6 cellular contexts compared by ENCODE assay signal in the genomic region with DNA sequence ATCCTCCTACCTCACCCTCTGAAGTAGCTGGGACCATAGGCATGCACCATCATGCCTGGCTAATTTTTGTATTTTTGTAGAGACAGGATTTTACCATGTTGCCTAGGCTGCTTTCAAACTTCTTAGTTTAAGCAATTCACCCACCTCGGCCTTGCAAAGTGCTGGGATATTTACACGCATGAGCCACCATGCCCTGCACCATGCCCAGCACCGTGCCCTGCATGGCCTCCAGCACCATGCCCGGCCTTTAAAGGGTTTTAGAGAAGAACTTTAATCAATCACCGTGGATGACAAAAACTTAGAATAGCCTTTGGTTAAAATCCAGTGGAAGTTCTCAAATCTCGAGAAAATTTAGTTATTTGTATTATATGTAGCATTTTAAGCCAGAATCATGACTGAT.
DNase-seq lines count a peak whose midpoint lies in the region; ATAC-seq, FAIRE-seq and TF ChIP-seq lines count a peak whose summit lies in the region.
"Not testable (repeated sequence)": the region's sequence is repeated elsewhere in the genome, so short reads cannot be mapped to it uniquely, and the experiment has no call there.

No MANE protein-coding gene starts in this region.

- DNase-seq in RWPE2 (ENCODE audit: low spot score): peak; percentile 35
- peak; percentile 51 for DNase-seq in kidney
- DNase-seq in kidney tubule cell (ENCODE audit: low spot score): peak; percentile 3
- not testable (repeated sequence) for DNase-seq in mesendoderm
- peak; percentile 18 for DNase-seq in stimulated activated CD8-positive, alpha-beta memory T cell treated with anti-CD3 and anti-CD28 coated beads, Interleukin-4, amount 100 ng/mL, for 48 hours
- DNase-seq in testis: peak; percentile 15

- H3K18ac ChIP-seq in mesendoderm (ENCODE audit: low read length): not testable (repeated sequence)

- H3K79me2 ChIP-seq in mesendoderm (ENCODE audit: control insufficient read depth, insufficient read depth, low read length): not testable (repeated sequence)

- not testable (repeated sequence) for H3K9me3 ChIP-seq in RWPE2 (ENCODE audit: severe bottlenecking); kidney (ENCODE audit: control insufficient read depth in 1 of 2, low read length in 2 of 2); testis

- not testable (repeated sequence) for H3K27me3 ChIP-seq in RWPE2 (ENCODE audit: insufficient read depth, poor library complexity, severe bottlenecking); mesendoderm (ENCODE audit: insufficient read depth, low read length, poor library complexity); testis

- not testable (repeated sequence) for FAIRE-seq in kidney (lab: Jason Lieb, UNC)

- not testable (repeated sequence) for H2AK5ac ChIP-seq in mesendoderm (ENCODE audit: low read length)

- not testable (repeated sequence) for H4K5ac ChIP-seq in mesendoderm (ENCODE audit: low read length)

- WGBS in mesendoderm (ENCODE audit: extremely low coverage, insufficient coverage, low lambda C conversion rate): no CpG with 5 or more reads among the region's 6 CpGs
- WGBS in testis, 2 donors: 43 to 48% methylated on average over 6 of the region's 6 CpGs

- H3K4me3 ChIP-seq in RWPE2 (ENCODE audit: severe bottlenecking); kidney (ENCODE audit: low read length in 2 of 2); testis: not testable (repeated sequence)
- peak overlapping the region; percentile 1 for H3K4me3 ChIP-seq in mesendoderm (ENCODE audit: low read length)

- not testable (repeated sequence) for H4K8ac ChIP-seq in mesendoderm (ENCODE audit: low read depth, low read length)

- H3K79me1 ChIP-seq in mesendoderm (ENCODE audit: low read length): not testable (repeated sequence)

- ATAC-seq in RWPE2 (ENCODE audit: low read depth): not testable (repeated sequence)

- H3K27ac ChIP-seq in RWPE2 (ENCODE audit: poor library complexity, severe bottlenecking); kidney (ENCODE audit: low read depth in 2 of 2, low read length in 2 of 2); mesendoderm (ENCODE audit: low read depth, low read length); testis: not testable (repeated sequence)

- not testable (repeated sequence) for H3K23ac ChIP-seq in mesendoderm (ENCODE audit: low read length)

- H3K4me1 ChIP-seq in RWPE2 (ENCODE audit: insufficient read depth, poor library complexity, severe bottlenecking); kidney (ENCODE audit: control insufficient read depth in 1 of 2, insufficient read depth in 1 of 2, low read depth in 1 of 2, low read length in 2 of 2); mesendoderm (ENCODE audit: control insufficient read depth, low read depth, low read length); testis: not testable (repeated sequence)

- H3K36me3 ChIP-seq in RWPE2 (ENCODE audit: low read depth); kidney (ENCODE audit: control insufficient read depth in 1 of 2, insufficient read depth in 2 of 2, low read length in 2 of 2); mesendoderm (ENCODE audit: control insufficient read depth, insufficient read depth, low read length); testis (ENCODE audit: low read depth, missing control alignments): not testable (repeated sequence)

- not testable (repeated sequence) for TF ChIP-seq CTCF in RWPE2 (IDR thresholded peaks at IDR 0.05; ENCODE audit: poor library complexity, severe bottlenecking); kidney (IDR thresholded peaks at IDR 0.05; ENCODE audit: borderline replicate concordance, extremely low read depth, insufficient read depth); testis (IDR thresholded peaks at IDR 0.05)

- not testable (repeated sequence) for H3K4me2 ChIP-seq in mesendoderm (ENCODE audit: low read length)

- not testable (repeated sequence) for H2BK15ac ChIP-seq in mesendoderm (replicated peaks; ENCODE audit: low read depth)

- H3K9ac ChIP-seq in kidney (ENCODE audit: low read length in 2 of 2); mesendoderm (ENCODE audit: low read length): not testable (repeated sequence)

- H2BK120ac ChIP-seq in mesendoderm (ENCODE audit: low read depth, low read length): not testable (repeated sequence)

- TF ChIP-seq POLR2A in testis (IDR thresholded peaks at IDR 0.05): not testable (repeated sequence)

- H2BK5ac ChIP-seq in mesendoderm (ENCODE audit: low read length): not testable (repeated sequence)

- not testable (repeated sequence) for H3K4ac ChIP-seq in mesendoderm (ENCODE audit: low read depth, low read length)

- not testable (repeated sequence) for H3K56ac ChIP-seq in mesendoderm (ENCODE audit: low read length)

- intact Hi-C loops in kidney (cut with DNase I); testis (cut with DNase I; ENCODE audit: low total_unique reads): not testable (repeated sequence)
